ENCODE assay signal across 23 cellular contexts in the genomic region with DNA sequence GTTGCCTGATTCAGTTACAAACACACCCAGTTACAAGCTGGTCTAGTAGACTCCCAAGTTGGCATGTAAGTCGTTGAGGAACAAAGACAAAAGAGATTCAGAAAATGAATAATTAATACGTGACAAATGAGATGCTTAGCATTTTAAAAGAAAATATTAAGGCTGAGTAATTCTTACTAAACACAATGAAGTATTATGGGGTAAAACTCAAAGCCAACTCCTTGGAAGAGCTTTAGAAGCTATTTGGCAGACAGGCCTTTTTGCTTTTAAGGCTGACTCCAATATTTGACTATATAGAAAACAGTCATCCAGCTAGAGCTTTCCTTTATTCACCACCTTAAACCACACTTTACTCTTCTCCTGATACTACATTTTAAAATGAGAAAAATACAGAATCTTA. TPM values are rescaled to one million over a fixed set of nuclear protein-coding genes. Genes with fewer than 3 reads are reported as not detected.
DNase-seq lines count a peak whose midpoint lies in the region; ATAC-seq and TF ChIP-seq lines count a peak whose summit lies in the region.
"Had no signal": no experiment of that assay in that cellular context is flagged by ENCODE, and none has a peak within 500 bp of the region (broad histone marks: within the 10 kb centered on the region; RNA-seq: fewer than 3 reads in every experiment).

No MANE protein-coding gene starts in this region.

- H3K4me1 Mint-ChIP-seq in brain, result peaks cover 48% of the 10 kb centered on the region

- TF ChIP-seq CTCF in cardiac muscle cell (IDR thresholded peaks at IDR 0.05; ENCODE audit: low read depth, low read length) (no peak), right atrium auricular region (IDR thresholded peaks at IDR 0.05) (no peak), brain (conservative IDR thresholded peaks at IDR 0.05) (no peak), tibial nerve (IDR thresholded peaks at IDR 0.05) (no peak)

- no peak overlapping the region for H3K4me3 ChIP-seq in cardiac muscle cell
- no peak overlapping the region for H3K4me3 ChIP-seq in right atrium auricular region
- H3K4me3 ChIP-seq in mesenchymal stem cell (ENCODE audit: insufficient read depth in 1 of 2, low read depth in 1 of 2, low read length in 2 of 2), result peak overlapping the region in 1 of 2 experiments; percentile 53
- H3K4me3 ChIP-seq in tibial nerve, result no peak overlapping the region
- H3K4me3 ChIP-seq: Peyer's patch had no signal

- DNase-seq in cardiac muscle cell (ENCODE audit: low read depth in 1 of 2, low spot score in 1 of 2) (no peak), right atrium auricular region (ENCODE audit: low spot score) (no peak), mesenchymal stem cell (no peak), tibial nerve (ENCODE audit: low spot score in 2 of 2) (no peak), NCI-H69 (lab: John Stamatoyannopoulos, UW) (no peak)
- DNase-seq: 8988T; AML-193; C1 segment of cervical spinal cord; Calu3; CD8-positive, alpha-beta memory T cell; GF-D8; GOT3; HCEC 1CT; KG1; NCI-H1092 treated with DMSO at 0.1 percent for 48 hours; NCI-H1436 treated with DMSO at 0.1 percent for 48 hours; NCI-H1930; NCI-H774; NK-92 treated with Interleukin-12 subunit alpha and Interleukin-12 subunit beta, amount 100 ng/mL, for 24 hours; Peyer's patch had no signal

- H3K4me2 ChIP-seq in mesenchymal stem cell (ENCODE audit: low read length, poor library complexity, severe bottlenecking), result no peak overlapping the region

- no peak overlapping the region for H3K18ac ChIP-seq in mesenchymal stem cell (ENCODE audit: low read depth in 1 of 2, low read length in 2 of 2)

- H3K27me3 ChIP-seq in cardiac muscle cell (no peaks in the 10 kb centered on the region), right atrium auricular region (no peaks in the 10 kb centered on the region), mesenchymal stem cell (ENCODE audit: control insufficient read depth in 1 of 2, insufficient read depth in 1 of 2, low read length in 2 of 2) (no peaks in the 10 kb centered on the region), tibial nerve (no peaks in the 10 kb centered on the region)
- H3K27me3 ChIP-seq: Peyer's patch had no signal

- peaks cover 2% of the 10 kb centered on the region for H3K27me3 Mint-ChIP-seq in brain
- H3K27me3 Mint-ChIP-seq: CD8-positive, alpha-beta memory T cell had no signal

- H4K91ac ChIP-seq in mesenchymal stem cell (ENCODE audit: low read length), result no peak overlapping the region

- H3K36me3 Mint-ChIP-seq in brain, result peaks cover 29% of the 10 kb centered on the region

- H3K9ac ChIP-seq in mesenchymal stem cell (ENCODE audit: low read length), result peak overlapping the region; percentile 75

- no peak overlapping the region for H2BK5ac ChIP-seq in mesenchymal stem cell (ENCODE audit: low read depth, low read length, poor library complexity, severe bottlenecking)

- no CpG with 5 or more reads among the region's 2 CpGs for WGBS in mesenchymal stem cell
- WGBS in tibial nerve, 2 donors, result 16 to 22% methylated on average over 2 of the region's 2 CpGs

- H3K36me3 ChIP-seq in cardiac muscle cell, result no peaks in the 10 kb centered on the region
- H3K36me3 ChIP-seq in right atrium auricular region, result no peaks in the 10 kb centered on the region
- no peaks in the 10 kb centered on the region for H3K36me3 ChIP-seq in mesenchymal stem cell (ENCODE audit: control insufficient read depth in 1 of 2, insufficient read depth in 2 of 2, low read depth in 1 of 2, low read length in 2 of 2)
- H3K36me3 ChIP-seq in tibial nerve, result no peaks in the 10 kb centered on the region
- H3K36me3 ChIP-seq: Peyer's patch had no signal

- no peak overlapping the region for H3K4ac ChIP-seq in mesenchymal stem cell (ENCODE audit: low read depth in 1 of 2, low read length in 2 of 2)

- H3K9me3 Mint-ChIP-seq in brain, result peaks cover 4 to 17% (median 14%) of the 10 kb centered on the region in 5 experiments
- H3K9me3 Mint-ChIP-seq: CD8-positive, alpha-beta memory T cell had no signal

- H3K9me3 ChIP-seq in cardiac muscle cell (ENCODE audit: low read depth) (no peaks in the 10 kb centered on the region), right atrium auricular region (no peaks in the 10 kb centered on the region), mesenchymal stem cell (ENCODE audit: control insufficient read depth, low read length) (no peaks in the 10 kb centered on the region), tibial nerve (no peaks in the 10 kb centered on the region)
- H3K9me3 ChIP-seq: Peyer's patch had no signal

- H4K8ac ChIP-seq in mesenchymal stem cell (ENCODE audit: low read length), result no peak overlapping the region

- H2BK15ac ChIP-seq in mesenchymal stem cell (ENCODE audit: low read depth, poor library complexity, severe bottlenecking), result no peak overlapping the region

- no peak overlapping the region for H2BK12ac ChIP-seq in mesenchymal stem cell (ENCODE audit: low read length in 2 of 2)

- H3K79me1 ChIP-seq in mesenchymal stem cell (replicated peaks; ENCODE audit: low read length, poor library complexity, severe bottlenecking), result peaks cover 18% of the 10 kb centered on the region

- peak overlapping the region in 3 of 5 experiments; percentile 77 to 84 (median 80) for H3K27ac Mint-ChIP-seq in brain

- H3K27ac ChIP-seq in cardiac muscle cell (peak overlapping the region; percentile 71), right atrium auricular region (no peak overlapping the region), mesenchymal stem cell (ENCODE audit: low read length, poor library complexity, severe bottlenecking) (no peak overlapping the region), tibial nerve (peak overlapping the region in 3 of 4 donors; percentile 11 to 97 (median 97))
- H3K27ac ChIP-seq: Peyer's patch had no signal

- no peak for TF ChIP-seq POLR2A in tibial nerve (IDR thresholded peaks at IDR 0.05)

- TF ChIP-seq EP300 in tibial nerve (IDR thresholded peaks at IDR 0.05), result no peak

- ATAC-seq in GM18520 (IDR thresholded peaks at IDR 0.05; ENCODE audit: unreplicated experiment), result no peak
- ATAC-seq in GM21723 (IDR thresholded peaks at IDR 0.05; ENCODE audit: unreplicated experiment), result no peak

- no peak overlapping the region for H2BK120ac ChIP-seq in mesenchymal stem cell (ENCODE audit: low read depth, low read length)

- H3K4me1 ChIP-seq in cardiac muscle cell (ENCODE audit: low read depth) (peaks cover 21% of the 10 kb centered on the region), right atrium auricular region (peaks cover 0 to 15% of the 10 kb centered on the region in 2 donors), mesenchymal stem cell (ENCODE audit: control insufficient read depth, insufficient read depth, low read depth, low read length) (no peaks in the 10 kb centered on the region), tibial nerve (peaks cover 0 to 19% (median 3%) of the 10 kb centered on the region in 4 donors)

- H3K14ac ChIP-seq in mesenchymal stem cell (ENCODE audit: low read length in 2 of 2), result no peak overlapping the region

- peak overlapping the region in 2 of 5 experiments; percentile 42 to 53 for H3K4me3 Mint-ChIP-seq in brain
- H3K4me3 Mint-ChIP-seq: CD8-positive, alpha-beta memory T cell had no signal

- no peak overlapping the region for H2AFZ ChIP-seq in mesenchymal stem cell (ENCODE audit: low read depth, low read length)

- no peak overlapping the region for H2AK5ac ChIP-seq in mesenchymal stem cell (ENCODE audit: low read length, severe bottlenecking)

- H3K23ac ChIP-seq in mesenchymal stem cell (ENCODE audit: low read length in 2 of 2), result no peak overlapping the region

RNA-seq across cellular contexts. Expression of a gene that starts 5.4 kb away (rescaled TPM):
- total RNA-seq in cardiac muscle cell, result 5.7 and 10.1 TPM in 2 replicates
- polyA plus RNA-seq in cardiac muscle cell, result 3.9 and 7.9 TPM in 2 replicates
- total RNA-seq in right atrium auricular region, result 1 to 10 TPM; 3.8 to 5.0 TPM
- 3.0 TPM for polyA plus RNA-seq in brain (ENCODE audit: insufficient read depth, low read depth, low replicate concordance)
- 4.6 TPM for polyA plus RNA-seq in mesenchymal stem cell (2013, experiment 1 of 2)
- polyA plus RNA-seq in mesenchymal stem cell (2013, experiment 2 of 2), result 4.0 TPM
- total RNA-seq in tibial nerve, result 10 to 100 TPM; 12.9 to 17.5 (median 16.0) TPM

RNA-seq across cellular contexts. Expression of a gene that starts 32.0 kb away (rescaled TPM):
- total RNA-seq in cardiac muscle cell (904 and 1,157 TPM in 2 replicates), right atrium auricular region (1,000 to 10,000 TPM; 1,022 to 1,600 TPM), tibial nerve (1,000 to 10,000 TPM; 6,350 to 8,587 (median 8,002) TPM)
- polyA plus RNA-seq in cardiac muscle cell (258 and 383 TPM in 2 replicates), brain (ENCODE audit: insufficient read depth, low read depth, low replicate concordance) (290 TPM)
- 5,108 TPM for polyA plus RNA-seq in mesenchymal stem cell (2013, experiment 1 of 2)
- 5,084 TPM for polyA plus RNA-seq in mesenchymal stem cell (2013, experiment 2 of 2)

Comparison
In these comparisons a context has a peak if more than half of its experiments do, and no peak if none do; other contexts are left out.
1. H3K27ac ChIP-seq: peak in cardiac muscle cell (single experiment) and tibial nerve (3 of 4); none in right atrium auricular region (0 of 2) and mesenchymal stem cell (single experiment).